In the genomic region with DNA sequence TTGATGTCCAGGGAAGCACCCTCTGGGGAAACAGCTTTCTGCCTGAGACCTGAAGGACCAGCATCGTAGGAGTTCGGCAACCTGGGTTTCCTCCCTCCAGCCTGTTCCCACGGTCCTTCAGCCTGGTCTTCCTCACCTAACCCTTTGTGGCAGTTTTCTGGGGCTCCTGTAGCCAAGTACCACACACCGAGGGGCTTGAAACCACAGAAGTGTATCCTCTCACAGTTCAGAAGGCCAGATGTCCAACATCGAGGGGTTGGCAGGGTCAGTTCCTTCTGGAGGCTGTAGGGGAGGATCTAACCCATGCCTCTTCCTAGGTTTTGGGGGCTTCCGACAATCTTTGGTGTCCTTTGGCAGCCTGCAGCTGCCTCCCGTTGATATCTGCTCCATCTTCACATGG, we compare ENCODE assay signal across 28 cellular contexts.
"Had no signal": no experiment of that assay in that cellular context is flagged by ENCODE, and none has a peak within 500 bp of the region (broad histone marks: within the 10 kb centered on the region; RNA-seq: fewer than 3 reads in every experiment).

No MANE protein-coding gene starts in this region.

- H3K36me3 ChIP-seq: brain microvascular endothelial cell, colonic mucosa, esophagus muscularis mucosa, gastrocnemius medialis, heart left ventricle had no signal

- DNase-seq: activated CD4-positive, alpha-beta T cell treated with anti-CD3 and anti-CD28 coated beads for 48 hours; activated CD4-positive, alpha-beta T cell treated with anti-CD3 and anti-CD28 coated beads, Interleukin-2, amount 50 U/mL, for 1 hour; activated CD4-positive, alpha-beta T cell treated with anti-CD3 and anti-CD28 coated beads, Interleukin-2, amount 50 U/mL, for 48 hours; activated CD8-positive, alpha-beta memory T cell treated with anti-CD3 and anti-CD28 coated beads for 24 hours; activated CD8-positive, alpha-beta memory T cell treated with anti-CD3 and anti-CD28 coated beads, Interleukin-2, amount 50 U/mL, for 4 hours; activated CD8-positive, alpha-beta T cell treated with anti-CD3 and anti-CD28 coated beads for 36 hours; activated naive CD4-positive, alpha-beta T cell treated with anti-CD3 and anti-CD28 coated beads for 36 hours; activated T-cell treated with anti-CD3 and anti-CD28 coated beads, Interleukin-2, amount 50 U/mL, for 1 hour; activated T-cell treated with anti-CD3 and anti-CD28 coated beads, Interleukin-2, amount 50 U/mL, for 48 hours; amniotic stem cell; anterior cingulate cortex; brain microvascular endothelial cell; caudate nucleus; colonic mucosa; effector memory CD4-positive, alpha-beta T cell; erythroblast; foreskin keratinocyte; gastrocnemius medialis; glutamatergic neuron; heart left ventricle; T-helper 2 cell had no signal

- ATAC-seq: activated CD4-positive, CD25-positive, alpha-beta regulatory T cell treated with anti-CD3 and anti-CD28 coated beads, Interleukin-2, amount 50 U/mL, for 24 hours; activated CD8-positive, alpha-beta T cell treated with anti-CD3 and anti-CD28 coated beads for 36 hours; foreskin keratinocyte; gastrocnemius medialis; heart left ventricle; WTC11 had no signal

- H3K27ac Mint-ChIP-seq: activated CD8-positive, alpha-beta T cell treated with anti-CD3 and anti-CD28 coated beads for 36 hours; activated naive CD4-positive, alpha-beta T cell treated with anti-CD3 and anti-CD28 coated beads for 36 hours; activated naive CD4-positive, alpha-beta T cell treated with anti-CD3 and anti-CD28 coated beads, Interleukin-2, amount 50 U/mL, for 24 hours; activated T-helper 1 cell treated with anti-CD3 and anti-CD28 coated beads, Interleukin-12 subunit alpha, Interleukin-12 subunit beta, Interleukin-2, Interleukin-4 antibody, amounts not matched to agents 30 ng/mL and 10 ng/mL and 1 ng/mL, durations not matched to agents 14 hours and 24 hours and 36 hours; activated T-helper 2 cell treated with anti-CD3 and anti-CD28 coated beads, Interferon-gamma antibody, Interleukin-2, Interleukin-4, amounts not matched to agents 10 μg/mL and 5 μg/mL and 100 μg/mL, durations not matched to agents 14 hours and 24 hours and 36 hours; WTC11 had no signal

- H3K9me3 ChIP-seq: colonic mucosa, gastrocnemius medialis had no signal

- H3K4me1 ChIP-seq: colonic mucosa, foreskin keratinocyte, gastrocnemius medialis had no signal

- H3K4me3 ChIP-seq: colonic mucosa, esophagus muscularis mucosa, gastrocnemius medialis, heart left ventricle had no signal

- H3K27me3 ChIP-seq: colonic mucosa, esophagus muscularis mucosa, gastrocnemius medialis had no signal

- H3K27ac ChIP-seq: brain microvascular endothelial cell, colonic mucosa, esophagus muscularis mucosa, foreskin keratinocyte, gastrocnemius medialis, heart left ventricle, VCaP had no signal

- H3K27me3 Mint-ChIP-seq: activated naive CD4-positive, alpha-beta T cell treated with anti-CD3 and anti-CD28 coated beads, Interleukin-2, amount 50 U/mL, for 24 hours had no signal

- H3K9me3 Mint-ChIP-seq: activated CD8-positive, alpha-beta T cell treated with anti-CD3 and anti-CD28 coated beads for 36 hours; activated naive CD4-positive, alpha-beta T cell treated with anti-CD3 and anti-CD28 coated beads for 36 hours; activated naive CD4-positive, alpha-beta T cell treated with anti-CD3 and anti-CD28 coated beads, Interleukin-2, amount 50 U/mL, for 24 hours; activated T-helper 1 cell treated with anti-CD3 and anti-CD28 coated beads, Interleukin-12 subunit alpha, Interleukin-12 subunit beta, Interleukin-2, Interleukin-4 antibody, amounts not matched to agents 30 ng/mL and 10 ng/mL and 1 ng/mL, durations not matched to agents 14 hours and 24 hours and 36 hours; activated T-helper 2 cell treated with anti-CD3 and anti-CD28 coated beads, Interferon-gamma antibody, Interleukin-2, Interleukin-4, amounts not matched to agents 10 μg/mL and 5 μg/mL and 100 μg/mL, durations not matched to agents 14 hours and 24 hours and 36 hours had no signal

- H3K36me3 Mint-ChIP-seq: activated naive CD4-positive, alpha-beta T cell treated with anti-CD3 and anti-CD28 coated beads, Interleukin-2, amount 50 U/mL, for 24 hours; WTC11 had no signal

- H3K4me3 Mint-ChIP-seq: activated CD8-positive, alpha-beta T cell treated with anti-CD3 and anti-CD28 coated beads for 36 hours; activated naive CD4-positive, alpha-beta T cell treated with anti-CD3 and anti-CD28 coated beads for 36 hours; activated naive CD4-positive, alpha-beta T cell treated with anti-CD3 and anti-CD28 coated beads, Interleukin-2, amount 50 U/mL, for 24 hours; activated T-helper 1 cell treated with anti-CD3 and anti-CD28 coated beads, Interleukin-12 subunit alpha, Interleukin-12 subunit beta, Interleukin-2, Interleukin-4 antibody, amounts not matched to agents 30 ng/mL and 10 ng/mL and 1 ng/mL, durations not matched to agents 14 hours and 24 hours and 36 hours; WTC11 had no signal
